ENCODE assay signal across 17 cellular contexts in genomic region chrX:71117358-71117757, GRCh38. TPM values are rescaled to one million over a fixed set of nuclear protein-coding genes. Genes with fewer than 3 reads are reported as not detected.
A peak's percentile ranks its signal among the peaks of the same experiment; 100 is the strongest.
DNase-seq lines count a peak whose midpoint lies in the region; ATAC-seq, FAIRE-seq and TF ChIP-seq lines count a peak whose summit lies in the region.
"Had no signal": no experiment of that assay in that cellular context is flagged by ENCODE, and none has a peak within 500 bp of the region (broad histone marks: within the 10 kb centered on the region; RNA-seq: fewer than 3 reads in every experiment).

No MANE protein-coding gene starts in this region.

- no peak overlapping the region for H3K4me3 Mint-ChIP-seq in activated naive CD4-positive, alpha-beta T cell treated with anti-CD3 and anti-CD28 coated beads, Interleukin-2, amount 10 ng/mL, durations not matched to agents 7 days and 5 days

- H4K20me1 ChIP-seq in Karpas-422 (ENCODE audit: insufficient read depth, low read depth, low read length) (no peaks in the 10 kb centered on the region), H1 (replicated peaks in 1 of 2; ENCODE audit: control insufficient read depth in 1 of 2, insufficient read depth in 2 of 2, low read length in 2 of 2) (peaks cover 0 to 2% of the 10 kb centered on the region in 2 experiments)

- CTCF ChIA-PET in activated naive CD4-positive, alpha-beta T cell treated with anti-CD3 and anti-CD28 coated beads, Interleukin-2, amount 10 ng/mL, durations not matched to agents 7 days and 5 days (lab: Charles Lee) = interaction anchor here (2.8 kb wide), 1 partner anchor 16 kb away, joined by 27 read pairs; no protein-coding TSS in a partner anchor
- CTCF ChIA-PET in H1 (lab: Charles Lee; ENCODE audit: partially characterized antibody) = interaction anchor here (0.8 to 2.8 kb wide), 3 partner anchors 13 to 18 kb away, joined by 3 to 13 read pairs (median 4); no protein-coding TSS in a partner anchor

- DNase-seq in activated naive CD4-positive, alpha-beta T cell treated with anti-CD3 and anti-CD28 coated beads, Interleukin-2, amount 10 ng/mL, durations not matched to agents 7 days and 5 days = no peak
- no peak for DNase-seq in activated naive CD4-positive, alpha-beta T cell treated with anti-CD3 and anti-CD28 coated beads, Interleukin-2, amount 50 U/mL, for 72 hours (ENCODE audit: low spot score in 2 of 2)
- no peak for DNase-seq in Karpas-422
- no peak for DNase-seq in H1 (ENCODE audit: low read depth in 1 of 2, low spot score in 2 of 2)
- no peak for DNase-seq in spleen
- no peak for DNase-seq in NCI-H1417 treated with DMSO at 0.1 percent for 48 hours (lab: John Stamatoyannopoulos, UW)
- DNase-seq in NCI-H1694 (lab: John Stamatoyannopoulos, UW) = no peak
- DNase-seq in mucosa of gallbladder (ENCODE audit: low spot score) = no peak
- DNase-seq: activated naive CD4-positive, alpha-beta T cell; central memory CD4-positive, alpha-beta T cell; EL; NCI-H1436 treated with DMSO at 0.1 percent for 48 hours; stimulated activated CD4-positive, alpha-beta T cell treated with anti-CD3 and anti-CD28 coated beads, Interleukin-2, amount 100 ng/mL, for 24 hours had no signal

- no peak overlapping the region for H3K56ac ChIP-seq in H1 (replicated peaks; ENCODE audit: insufficient read length, low read depth, low read length)

- H3K4me3 ChIP-seq in Karpas-422 (ENCODE audit: low read length) (peak overlapping the region; percentile 77; the same call in 1 of the 2 replicates), H1 (ENCODE audit: extremely low read depth in 1 of 4, insufficient read depth in 2 of 4, low read depth in 3 of 4, low read length in 4 of 4) (peak overlapping the region in 1 of 4 experiments; percentile 84; a peak in 2 of 8 replicates), spleen (peak overlapping the region in 1 of 8 donors; percentile 79)

- no peak overlapping the region for H4K8ac ChIP-seq in H1 (ENCODE audit: extremely low read depth, insufficient read depth, low read length)

- peak overlapping the region; percentile 85 for H3K4me2 ChIP-seq in Karpas-422 (ENCODE audit: low read depth, low read length, poor library complexity, severe bottlenecking)
- H3K4me2 ChIP-seq in H1 (ENCODE audit: insufficient read depth in 1 of 2, low read depth in 2 of 2, low read length in 2 of 2) = peak overlapping the region; percentile 66 to 91

- H2BK15ac ChIP-seq in H1 (ENCODE audit: low read length) = no peak overlapping the region

- TF ChIP-seq CTCF in H1 (IDR thresholded peaks at IDR 0.05; ENCODE audit: control extremely low read depth in 1 of 3, insufficient read depth in 1 of 3, low read depth in 1 of 3, low read length in 3 of 3) (no peak), spleen (IDR thresholded peaks at IDR 0.05 in 8 of 11, conservative IDR thresholded peaks at IDR 0.05 in 3 of 11) (no peak)

- H3K27ac ChIP-seq in Karpas-422 (ENCODE audit: low read length) (no peak overlapping the region), H1 (ENCODE audit: low read depth, low read length) (no peak overlapping the region), spleen (peak overlapping the region in 7 of 8 donors; percentile 68 to 94 (median 91))

- no peak overlapping the region for H2BK20ac ChIP-seq in H1 (ENCODE audit: low read length)

- H3K23ac ChIP-seq in H1 (ENCODE audit: insufficient read length) = no peak overlapping the region

- no peak for TF ChIP-seq POLR2A in H1 (IDR thresholded peaks at IDR 0.05; ENCODE audit: control extremely low read depth in 1 of 2, low read depth in 2 of 2, low read length in 2 of 2)
- TF ChIP-seq POLR2A in spleen (IDR thresholded peaks at IDR 0.05) = no peak

- H3K79me2 ChIP-seq in Karpas-422 (ENCODE audit: low read length) (peaks cover 10% of the 10 kb centered on the region), H1 (ENCODE audit: control insufficient read depth in 1 of 2, insufficient read depth in 2 of 2, low read length in 2 of 2) (no peaks in the 10 kb centered on the region)

- no peak for ATAC-seq in activated naive CD4-positive, alpha-beta T cell treated with anti-CD3 and anti-CD28 coated beads, Interleukin-2, amount 50 U/mL, for 72 hours

- no peaks in the 10 kb centered on the region for H3K9me3 ChIP-seq in Karpas-422 (ENCODE audit: low read length)
- no peaks in the 10 kb centered on the region for H3K9me3 ChIP-seq in H1 (ENCODE audit: insufficient read depth in 2 of 2, low read depth in 1 of 2, low read length in 1 of 2)
- no peaks in the 10 kb centered on the region for H3K9me3 ChIP-seq in spleen
- H3K9me3 ChIP-seq: prostate gland had no signal

- H3K23me2 ChIP-seq in H1 (ENCODE audit: low read depth, low read length) = no peaks in the 10 kb centered on the region; the same call in 1 of the 2 replicates

- H3K79me1 ChIP-seq in H1 (ENCODE audit: low read depth, low read length) = no peaks in the 10 kb centered on the region

- peak overlapping the region; percentile 71 for H3K27ac Mint-ChIP-seq in activated naive CD4-positive, alpha-beta T cell treated with anti-CD3 and anti-CD28 coated beads, Interleukin-2, amount 10 ng/mL, durations not matched to agents 7 days and 5 days
- no peak overlapping the region for H3K27ac Mint-ChIP-seq in activated naive CD4-positive, alpha-beta T cell treated with anti-CD3 and anti-CD28 coated beads, Interleukin-2, amount 50 U/mL, for 72 hours

- H3K9me3 Mint-ChIP-seq in activated naive CD4-positive, alpha-beta T cell treated with anti-CD3 and anti-CD28 coated beads, Interleukin-2, amount 10 ng/mL, durations not matched to agents 7 days and 5 days = no peaks in the 10 kb centered on the region
- no peaks in the 10 kb centered on the region for H3K9me3 Mint-ChIP-seq in activated naive CD4-positive, alpha-beta T cell treated with anti-CD3 and anti-CD28 coated beads, Interleukin-2, amount 50 U/mL, for 72 hours

- peaks cover 42% of the 10 kb centered on the region for H3K4me1 Mint-ChIP-seq in activated naive CD4-positive, alpha-beta T cell treated with anti-CD3 and anti-CD28 coated beads, Interleukin-2, amount 10 ng/mL, durations not matched to agents 7 days and 5 days

- no peak overlapping the region for H3K18ac ChIP-seq in H1 (ENCODE audit: extremely low read depth, low read length)

- H2BK12ac ChIP-seq in H1 (ENCODE audit: low read depth, low read length) = no peak overlapping the region

- no peak for TF ChIP-seq EP300 in H1 (IDR thresholded peaks at IDR 0.05; ENCODE audit: borderline replicate concordance in 1 of 2, low read depth in 2 of 2, low read length in 2 of 2)

- no peak overlapping the region for H4K5ac ChIP-seq in H1 (ENCODE audit: insufficient read length, low read depth, low read length)

- 81% methylated on average over 10 of the region's 10 CpGs; no CpG with 5 or more reads in 1 of the 2 experiments for WGBS in H1 (ENCODE audit: extremely low coverage in 1 of 2, insufficient coverage in 1 of 2, insufficient read length in 1 of 2, insufficient replicate concordance in 2 of 2, low coverage in 1 of 2, low lambda C conversion rate in 2 of 2, missing lambda C conversion rate in 1 of 2), 2 experiments
- 84 to 94% (median 91%) methylated on average over 10 of the region's 10 CpGs for WGBS in spleen, 5 donors

- H3K36me3 ChIP-seq in Karpas-422 (ENCODE audit: insufficient read depth, low read length) (no peaks in the 10 kb centered on the region), H1 (ENCODE audit: control insufficient read depth in 2 of 4, insufficient read depth in 4 of 4, low read length in 3 of 4) (peaks cover 0 to 19% (median 9%) of the 10 kb centered on the region in 4 experiments; a peak in 6 of 8 replicates), spleen (peaks cover 0 to 27% (median 4%) of the 10 kb centered on the region in 6 donors)
- H3K36me3 ChIP-seq: prostate gland had no signal

- H3K9ac ChIP-seq in Karpas-422 (ENCODE audit: low read length) = peak overlapping the region; percentile 38
- no peak overlapping the region for H3K9ac ChIP-seq in H1 (replicated peaks in 1 of 4; ENCODE audit: extremely low read depth in 1 of 4, low read depth in 3 of 4, low read length in 3 of 4)

- H3K36me3 Mint-ChIP-seq in activated naive CD4-positive, alpha-beta T cell treated with anti-CD3 and anti-CD28 coated beads, Interleukin-2, amount 10 ng/mL, durations not matched to agents 7 days and 5 days = peaks cover 21% of the 10 kb centered on the region
- no peaks in the 10 kb centered on the region for H3K36me3 Mint-ChIP-seq in activated naive CD4-positive, alpha-beta T cell treated with anti-CD3 and anti-CD28 coated beads, Interleukin-2, amount 50 U/mL, for 72 hours

- H2AFZ ChIP-seq in Karpas-422 (ENCODE audit: low read length) = no peak overlapping the region
- no peak overlapping the region for H2AFZ ChIP-seq in H1 (ENCODE audit: low read length)

- no peak overlapping the region for H2AK5ac ChIP-seq in H1 (ENCODE audit: low read depth, low read length)

- no peaks in the 10 kb centered on the region for H3K9me2 ChIP-seq in Karpas-422 (replicated peaks; ENCODE audit: insufficient read depth, low read length)

- POLR2A ChIA-PET in H1 (lab: Charles Lee; ENCODE audit: partially characterized antibody) = interaction anchor here (1.2 to 2.7 kb wide), 6 partner anchors 14 to 64 kb away, joined by 3 to 17 read pairs (median 7); partner anchors contain the start of gene FOXO4

- H3K4me1 ChIP-seq in Karpas-422 (ENCODE audit: low read length) (peaks cover 18% of the 10 kb centered on the region), H1 (replicated peaks in 1 of 4; ENCODE audit: control insufficient read depth in 3 of 4, insufficient read depth in 4 of 4, low read length in 3 of 4) (peaks cover 0 to 6% (median 2%) of the 10 kb centered on the region in 4 experiments; a peak in 3 of 7 replicates), spleen (peaks cover 4 to 42% (median 25%) of the 10 kb centered on the region in 6 donors)
- H3K4me1 ChIP-seq: prostate gland had no signal

- TF ChIP-seq RAD21 in H1 (IDR thresholded peaks at IDR 0.05 in 1 of 2, conservative IDR thresholded peaks at IDR 0.05 in 1 of 2; ENCODE audit: low read depth in 2 of 2, low read length in 2 of 2) = no peak

- no peak overlapping the region for H3K14ac ChIP-seq in H1 (ENCODE audit: insufficient read length)

- H2BK5ac ChIP-seq in H1 (ENCODE audit: low read depth, low read length) = no peak overlapping the region

- intact Hi-C loops in spleen (cut with DNase I; ENCODE audit: low total_unique reads) = no loop called here

- no peak overlapping the region for H2BK120ac ChIP-seq in H1 (replicated peaks; ENCODE audit: low read depth, low read length)

- no peaks in the 10 kb centered on the region for H3K27me3 ChIP-seq in Karpas-422 (ENCODE audit: low read length)
- H3K27me3 ChIP-seq in H1 (replicated peaks in 1 of 4; ENCODE audit: control insufficient read depth in 3 of 4, extremely low read depth in 1 of 4, insufficient read depth in 3 of 4, low read length in 3 of 4) = peaks cover 0 to 3% (median 0%) of the 10 kb centered on the region in 4 experiments; a peak in 1 of 7 replicates
- no peaks in the 10 kb centered on the region for H3K27me3 ChIP-seq in spleen (replicated peaks in 1 of 7)

- H3K27me3 Mint-ChIP-seq in activated naive CD4-positive, alpha-beta T cell treated with anti-CD3 and anti-CD28 coated beads, Interleukin-2, amount 10 ng/mL, durations not matched to agents 7 days and 5 days = no peaks in the 10 kb centered on the region

- no peak overlapping the region for H3K4ac ChIP-seq in H1 (replicated peaks; ENCODE audit: insufficient read length, low read depth, low read length)

- no peak for FAIRE-seq in H1 (lab: Jason Lieb, UNC)
- FAIRE-seq: H54 had no signal

- H4K91ac ChIP-seq in H1 (replicated peaks; ENCODE audit: insufficient read length, low read length) = no peak overlapping the region

RNA-seq across cellular contexts. Expression of gene MED12, which starts 1.0 kb away (rescaled TPM):
- total RNA-seq in activated naive CD4-positive, alpha-beta T cell treated with anti-CD3 and anti-CD28 coated beads, Interleukin-2, amount 50 U/mL, for 72 hours = 10 to 100 TPM; 57.5 to 86.5 TPM
- 32.7 and 35.2 TPM in 2 replicates for total RNA-seq in Karpas-422 (2014; rRNA removed; shearing (Covaris generic); ENCODE audit: low replicate concordance)
- 43.5 and 48.9 TPM in 2 replicates for total RNA-seq in H1 (2021; fragmentation: NEBNext Ultra II Directional; extraction: Animal tissue kit (Norgen Biotek cat#: 25700))
- polyA plus RNA-seq in H1 (2011; rRNA removed) (19.4 and 28.4 TPM in 2 replicates), spleen (10 to 100 TPM in 1 of 3 donors, 1 to 10 TPM in 2; 5.2 to 15.6 (median 5.3) TPM)
- 11.5 TPM for polyA plus RNA-seq in H1 (2011; cell fraction: cytosol; rRNA removed)
- polyA plus RNA-seq in H1 (2011; cell fraction: nucleus; rRNA removed) = 69.5 TPM
- 20.6 to 34.2 TPM (median 30.5 TPM) in 4 replicates for polyA plus RNA-seq in H1 (2012, experiment 1 of 2)
- 11.0 TPM for polyA plus RNA-seq in H1 (2012, experiment 2 of 2)
- 12.7 TPM for polyA plus RNA-seq in H1 (2013, experiment 1 of 2)
- polyA plus RNA-seq in H1 (2013, experiment 2 of 2) = 11.7 TPM
- 85.2 and 106 TPM in 2 replicates for polyA minus RNA-seq in H1 (2011; rRNA and poly(A)+ RNA removed)
- 58.1 TPM for polyA minus RNA-seq in H1 (2011; cell fraction: cytosol; rRNA and poly(A)+ RNA removed)
- 69.9 TPM for polyA minus RNA-seq in H1 (2011; cell fraction: nucleus; rRNA and poly(A)+ RNA removed)
- total RNA-seq in spleen (100 to 1,000 TPM in 3 of 7 donors, 10 to 100 TPM in 4; 90.0 to 151 (median 98.7) TPM), mucosa of gallbladder (43.2 TPM)

RNA-seq across cellular contexts. Expression of gene IL2RG, which starts 6.0 kb away (rescaled TPM):
- total RNA-seq in activated naive CD4-positive, alpha-beta T cell treated with anti-CD3 and anti-CD28 coated beads, Interleukin-2, amount 50 U/mL, for 72 hours = 100 to 1,000 TPM; 164 to 349 TPM
- total RNA-seq in Karpas-422 (2014; rRNA removed; shearing (Covaris generic); ENCODE audit: low replicate concordance) = 4.3 and 9.1 TPM in 2 replicates
- total RNA-seq in H1 (2021; fragmentation: NEBNext Ultra II Directional; extraction: Animal tissue kit (Norgen Biotek cat#: 25700)) = not detected in 2 replicates
- not detected in 2 replicates for polyA plus RNA-seq in H1 (2011; rRNA removed)
- polyA plus RNA-seq in H1 (2011; cell fraction: cytosol; rRNA removed) = 0.14 TPM
- polyA plus RNA-seq in H1 (2011; cell fraction: nucleus; rRNA removed) = not detected
- 0.10 to 0.27 TPM (median 0.19 TPM) in 3 of 4 replicates, not detected in the other for polyA plus RNA-seq in H1 (2012, experiment 1 of 2)
- 0.08 TPM for polyA plus RNA-seq in H1 (2012, experiment 2 of 2)
- polyA plus RNA-seq in H1 (2013, experiment 1 of 2) = 0.04 TPM
- polyA plus RNA-seq in H1 (2013, experiment 2 of 2) = 0.07 TPM
- not detected in 2 replicates for polyA minus RNA-seq in H1 (2011; rRNA and poly(A)+ RNA removed)
- not detected for polyA minus RNA-seq in H1 (2011; cell fraction: cytosol; rRNA and poly(A)+ RNA removed)
- not detected for polyA minus RNA-seq in H1 (2011; cell fraction: nucleus; rRNA and poly(A)+ RNA removed)
- 100 to 1,000 TPM in 6 of 7 donors, 10 to 100 TPM in 1; 92.6 to 174 (median 127) TPM for total RNA-seq in spleen
- 100 to 1,000 TPM in 2 of 3 donors, 10 to 100 TPM in 1; 89.8 to 155 (median 122) TPM for polyA plus RNA-seq in spleen
- 8.9 TPM for total RNA-seq in mucosa of gallbladder
- total RNA-seq: epithelial cell of proximal tubule, lung microvascular endothelial cell had no signal

RNA-seq across cellular contexts. Expression of gene CXorf65, which starts 10.8 kb away (rescaled TPM):
- 10 to 100 TPM in 1 of 2 donors, 1 to 10 TPM in 1; 7.5 to 20.7 TPM for total RNA-seq in activated naive CD4-positive, alpha-beta T cell treated with anti-CD3 and anti-CD28 coated beads, Interleukin-2, amount 50 U/mL, for 72 hours
- 0.36 TPM in 1 of 2 replicates, not detected in the other for total RNA-seq in Karpas-422 (2014; rRNA removed; shearing (Covaris generic); ENCODE audit: low replicate concordance)
- not detected in 2 replicates for total RNA-seq in H1 (2021; fragmentation: NEBNext Ultra II Directional; extraction: Animal tissue kit (Norgen Biotek cat#: 25700))
- polyA plus RNA-seq in H1 (2011; rRNA removed) (not detected in 2 replicates), spleen (10 to 100 TPM in 1 of 3 donors, 1 to 10 TPM in 2; 3.7 to 27.2 (median 7.5) TPM)
- not detected for polyA plus RNA-seq in H1 (2011; cell fraction: cytosol; rRNA removed)
- polyA plus RNA-seq in H1 (2011; cell fraction: nucleus; rRNA removed) = not detected
- not detected in 4 replicates for polyA plus RNA-seq in H1 (2012, experiment 1 of 2)
- polyA plus RNA-seq in H1 (2012, experiment 2 of 2) = not detected
- polyA plus RNA-seq in H1 (2013, experiment 1 of 2) = not detected
- not detected for polyA plus RNA-seq in H1 (2013, experiment 2 of 2)
- not detected in 2 replicates for polyA minus RNA-seq in H1 (2011; rRNA and poly(A)+ RNA removed)
- not detected for polyA minus RNA-seq in H1 (2011; cell fraction: cytosol; rRNA and poly(A)+ RNA removed)
- not detected for polyA minus RNA-seq in H1 (2011; cell fraction: nucleus; rRNA and poly(A)+ RNA removed)
- total RNA-seq in spleen (10 to 100 TPM in 1 of 7 donors, 1 to 10 TPM in 6; 1.7 to 14.4 (median 6.7) TPM), mucosa of gallbladder (not detected)
- total RNA-seq: epithelial cell of proximal tubule, lung microvascular endothelial cell, prostate gland had no signal

RNA-seq across cellular contexts. Expression of gene FOXO4, which starts 21.7 kb away (rescaled TPM):
- 10 to 100 TPM in 1 of 2 donors, 1 to 10 TPM in 1; 8.2 to 22.8 TPM for total RNA-seq in activated naive CD4-positive, alpha-beta T cell treated with anti-CD3 and anti-CD28 coated beads, Interleukin-2, amount 50 U/mL, for 72 hours
- 4.5 and 9.5 TPM in 2 replicates for total RNA-seq in Karpas-422 (2014; rRNA removed; shearing (Covaris generic); ENCODE audit: low replicate concordance)
- total RNA-seq in H1 (2021; fragmentation: NEBNext Ultra II Directional; extraction: Animal tissue kit (Norgen Biotek cat#: 25700)) = 54.8 and 57.4 TPM in 2 replicates
- polyA plus RNA-seq in H1 (2011; rRNA removed) = 12.3 and 26.6 TPM in 2 replicates
- 17.4 TPM for polyA plus RNA-seq in H1 (2011; cell fraction: cytosol; rRNA removed)
- polyA plus RNA-seq in H1 (2011; cell fraction: nucleus; rRNA removed) = 21.5 TPM
- 14.5 to 18.1 TPM (median 17.3 TPM) in 4 replicates for polyA plus RNA-seq in H1 (2012, experiment 1 of 2)
- 14.6 TPM for polyA plus RNA-seq in H1 (2012, experiment 2 of 2)
- 13.7 TPM for polyA plus RNA-seq in H1 (2013, experiment 1 of 2)
- 13.6 TPM for polyA plus RNA-seq in H1 (2013, experiment 2 of 2)
- 4.8 and 9.1 TPM in 2 replicates for polyA minus RNA-seq in H1 (2011; rRNA and poly(A)+ RNA removed)
- 8.3 TPM for polyA minus RNA-seq in H1 (2011; cell fraction: cytosol; rRNA and poly(A)+ RNA removed)
- 3.6 TPM for polyA minus RNA-seq in H1 (2011; cell fraction: nucleus; rRNA and poly(A)+ RNA removed)
- total RNA-seq in spleen = 10 to 100 TPM; 19.1 to 50.9 (median 32.9) TPM
- polyA plus RNA-seq in spleen = 10 to 100 TPM in 1 of 3 donors, 1 to 10 TPM in 2; 5.1 to 12.9 (median 5.8) TPM
- 42.3 TPM for total RNA-seq in mucosa of gallbladder

RNA-seq across cellular contexts. Expression of gene NLGN3, which starts 27.3 kb away (rescaled TPM):
- 1 to 10 TPM; 2.1 to 3.6 TPM for total RNA-seq in activated naive CD4-positive, alpha-beta T cell treated with anti-CD3 and anti-CD28 coated beads, Interleukin-2, amount 50 U/mL, for 72 hours
- total RNA-seq in Karpas-422 (2014; rRNA removed; shearing (Covaris generic); ENCODE audit: low replicate concordance) = 0.86 and 1.9 TPM in 2 replicates
- total RNA-seq in H1 (2021; fragmentation: NEBNext Ultra II Directional; extraction: Animal tissue kit (Norgen Biotek cat#: 25700)) = 14.8 and 15.3 TPM in 2 replicates
- polyA plus RNA-seq in H1 (2011; rRNA removed) (12.0 and 15.0 TPM in 2 replicates), spleen (under 1 TPM; 0.14 to 0.58 (median 0.48) TPM)
- 7.6 TPM for polyA plus RNA-seq in H1 (2011; cell fraction: cytosol; rRNA removed)
- 11.9 TPM for polyA plus RNA-seq in H1 (2011; cell fraction: nucleus; rRNA removed)
- polyA plus RNA-seq in H1 (2012, experiment 1 of 2) = 8.1 to 12.6 TPM (median 10.6 TPM) in 4 replicates
- 7.0 TPM for polyA plus RNA-seq in H1 (2012, experiment 2 of 2)
- 12.8 TPM for polyA plus RNA-seq in H1 (2013, experiment 1 of 2)
- polyA plus RNA-seq in H1 (2013, experiment 2 of 2) = 12.9 TPM
- polyA minus RNA-seq in H1 (2011; rRNA and poly(A)+ RNA removed) = 13.7 and 16.9 TPM in 2 replicates
- 6.1 TPM for polyA minus RNA-seq in H1 (2011; cell fraction: cytosol; rRNA and poly(A)+ RNA removed)
- polyA minus RNA-seq in H1 (2011; cell fraction: nucleus; rRNA and poly(A)+ RNA removed) = 5.5 TPM
- total RNA-seq in spleen (1 to 10 TPM in 4 of 7 donors, under 1 TPM in 3; 0.66 to 2.5 (median 1.2) TPM), mucosa of gallbladder (2.5 TPM)
- total RNA-seq: epithelial cell of proximal tubule had no signal

Comparison
In these comparisons a context has a peak if more than half of its experiments do, and no peak if none do; other contexts are left out.
1. H3K27ac ChIP-seq: peak in spleen (7 of 8); none in Karpas-422 (single experiment) and H1 (single experiment).